ENCODE assay signal across 1 cellular context in genomic region chrX:45068555-45068954, GRCh38.
A peak's percentile ranks its signal among the peaks of the same experiment; 100 is the strongest.
TF ChIP-seq lines count a peak whose summit lies in the region.

No MANE protein-coding gene starts in this region.

TF ChIP-seq in GM12878, 131 proteins besides CTCF, POLR2A, EP300 and RAD21 (continued from another document):
- no peak for TF ChIP-seq NKRF (conservative IDR thresholded peaks at IDR 0.05)
- TF ChIP-seq IKZF2 (IDR thresholded peaks at IDR 0.05), result no peak
- TF ChIP-seq MLLT1 (IDR thresholded peaks at IDR 0.05), result 0 out of 2 replicates have a peak, but pooled peaks have one; percentile 36
- peak; percentile 76 for TF ChIP-seq NBN (IDR thresholded peaks at IDR 0.05)
- TF ChIP-seq HDGF (IDR thresholded peaks at IDR 0.05), result peak; percentile 59; the same call in 1 of the 2 replicates
- no peak for TF ChIP-seq NFIC (IDR thresholded peaks at IDR 0.05; ENCODE audit: low read depth, low read length)
